In the genomic region with DNA sequence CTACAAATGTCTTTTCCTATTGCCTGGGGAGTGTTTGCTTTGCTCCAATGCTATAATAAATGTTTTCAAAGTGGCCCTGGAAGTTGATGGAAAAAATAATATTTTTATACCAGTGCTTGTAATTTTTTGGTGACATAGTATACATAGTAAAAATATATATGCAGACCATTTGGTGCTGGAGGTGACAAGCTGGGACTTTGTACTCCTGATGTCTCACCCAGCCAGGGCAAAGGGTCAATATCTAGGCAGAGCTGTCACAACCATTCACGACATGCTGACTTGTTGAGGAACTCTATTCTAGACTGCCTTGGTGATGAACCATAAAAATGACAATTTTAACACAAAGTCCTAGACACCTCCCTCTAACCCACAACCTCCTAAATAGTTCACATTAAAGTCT, we compare ENCODE assay signal across 16 cellular contexts.
DNase-seq lines count a peak whose midpoint lies in the region; ATAC-seq, FAIRE-seq and TF ChIP-seq lines count a peak whose summit lies in the region.
"Had no signal": no experiment of that assay in that cellular context is flagged by ENCODE, and none has a peak within 500 bp of the region (broad histone marks: within the 10 kb centered on the region; RNA-seq: fewer than 3 reads in every experiment).

No MANE protein-coding gene starts in this region.

- H3K4me3 ChIP-seq in liver (ENCODE audit: low read depth in 1 of 3, low read length in 3 of 3) (no peak overlapping the region), small intestine (ENCODE audit: low read depth in 1 of 2, low read length in 2 of 2) (no peak overlapping the region)
- no peak overlapping the region for H3K4me3 ChIP-seq in CD4-positive, alpha-beta memory T cell (ENCODE audit: low read length in 2 of 2)
- H3K4me3 ChIP-seq: GM12878, GM23248 had no signal

- H3K4me1 ChIP-seq in liver (ENCODE audit: control insufficient read depth in 4 of 4, insufficient read depth in 4 of 4, low read length in 3 of 4) (peaks cover 0 to 9% (median 5%) of the 10 kb centered on the region in 4 donors), small intestine (ENCODE audit: control insufficient read depth in 2 of 2, insufficient read depth in 1 of 2, low read depth in 1 of 2, low read length in 1 of 2) (peaks cover 0 to 2% of the 10 kb centered on the region in 2 donors)
- H3K4me1 ChIP-seq in CD4-positive, alpha-beta memory T cell (ENCODE audit: insufficient read depth, low read length): no peaks in the 10 kb centered on the region

- H3K9me3 ChIP-seq in liver (ENCODE audit: control insufficient read depth in 4 of 4, low read length in 3 of 4) (no peaks in the 10 kb centered on the region), small intestine (ENCODE audit: control insufficient read depth, low read depth) (no peaks in the 10 kb centered on the region)
- H3K9me3 ChIP-seq in CD4-positive, alpha-beta memory T cell (ENCODE audit: control insufficient read depth in 1 of 2, low read length in 2 of 2): no peaks in the 10 kb centered on the region
- H3K9me3 ChIP-seq: Caco-2 had no signal

- no peak for TF ChIP-seq CTCF in liver (IDR thresholded peaks at IDR 0.05; ENCODE audit: low read depth, low read length, missing input control)

- no peaks in the 10 kb centered on the region for H3K36me3 Mint-ChIP-seq in CD4-positive, alpha-beta memory T cell
- no peaks in the 10 kb centered on the region for H3K36me3 Mint-ChIP-seq in activated T-cell treated with anti-CD3 and anti-CD28 coated beads, Interleukin-2, amount 50 U/mL, for 4 hours (ENCODE audit: insufficient read depth)
- H3K36me3 Mint-ChIP-seq: CD8-positive, alpha-beta T cell had no signal

- H3K27ac ChIP-seq in liver (ENCODE audit: low read depth in 1 of 2, low read length in 2 of 2) (no peak overlapping the region), small intestine (ENCODE audit: low read depth in 1 of 2, low read length in 1 of 2) (no peak overlapping the region)
- no peak overlapping the region for H3K27ac ChIP-seq in CD4-positive, alpha-beta memory T cell (ENCODE audit: low read depth, low read length)
- H3K27ac ChIP-seq: GM23248 had no signal

- no peak overlapping the region for H3K4me3 Mint-ChIP-seq in CD4-positive, alpha-beta memory T cell
- no peak overlapping the region for H3K4me3 Mint-ChIP-seq in activated T-cell treated with anti-CD3 and anti-CD28 coated beads, Interleukin-2, amount 50 U/mL, for 4 hours
- H3K4me3 Mint-ChIP-seq: CD8-positive, alpha-beta T cell had no signal

- no peak for TF ChIP-seq RAD21 in liver (IDR thresholded peaks at IDR 0.05)

- no peak overlapping the region for H3K27ac Mint-ChIP-seq in CD4-positive, alpha-beta memory T cell
- H3K27ac Mint-ChIP-seq: CD8-positive, alpha-beta T cell had no signal

- 29% methylated on average over 1 of the region's 1 CpG for WGBS in liver
- WGBS in small intestine, 3 donors: 12 to 53% (median 36%) methylated on average over 1 of the region's 1 CpG

- H3K27me3 ChIP-seq in liver (ENCODE audit: control insufficient read depth in 4 of 4, insufficient read depth in 4 of 4, low read length in 3 of 4): no peaks in the 10 kb centered on the region
- H3K27me3 ChIP-seq in small intestine (ENCODE audit: control insufficient read depth in 2 of 2, insufficient read depth in 2 of 2, low read length in 2 of 2): no peaks in the 10 kb centered on the region
- no peaks in the 10 kb centered on the region for H3K27me3 ChIP-seq in CD4-positive, alpha-beta memory T cell (ENCODE audit: insufficient read depth, low read length)

- CTCF ChIA-PET in CD4-positive, alpha-beta memory T cell (lab: Charles Lee; ENCODE audit: partially characterized antibody): no interaction called here

- DNase-seq in HuH-7.5 (ENCODE audit: low spot score) (peak; percentile 31), small intestine (peak; percentile 77), NCI-H1930 (lab: John Stamatoyannopoulos, UW) (no peak)
- DNase-seq in CD4-positive, alpha-beta memory T cell: no peak
- no peak for DNase-seq in activated T-cell treated with anti-CD3 and anti-CD28 coated beads, Interleukin-2, amount 50 U/mL, for 4 hours
- DNase-seq: Caco-2; CD8-positive, alpha-beta T cell; DMS153; DND-41; GDM1; GM23248; H7; HCEC 1CT had no signal

- intact Hi-C loops in CD4-positive, alpha-beta memory T cell (cut with micrococcal nuclease): no loop called here

- no peak overlapping the region for H3K9ac ChIP-seq in liver (ENCODE audit: low read depth in 1 of 2, low read length in 2 of 2)
- H3K9ac ChIP-seq: GM23248 had no signal

- no peaks in the 10 kb centered on the region for H3K36me3 ChIP-seq in liver (ENCODE audit: control insufficient read depth in 4 of 4, insufficient read depth in 3 of 4, low read depth in 1 of 4, low read length in 3 of 4)
- H3K36me3 ChIP-seq in small intestine (ENCODE audit: control insufficient read depth in 2 of 2, insufficient read depth in 2 of 2, low read length in 2 of 2): no peaks in the 10 kb centered on the region
- H3K36me3 ChIP-seq in CD4-positive, alpha-beta memory T cell (ENCODE audit: insufficient read depth, low read length): no peaks in the 10 kb centered on the region

- FAIRE-seq in small intestine (lab: Jason Lieb, UNC): no peak
- FAIRE-seq: GM12878, GM19239 had no signal

- H3K4me1 Mint-ChIP-seq in CD4-positive, alpha-beta memory T cell: no peaks in the 10 kb centered on the region
- no peaks in the 10 kb centered on the region for H3K4me1 Mint-ChIP-seq in activated T-cell treated with anti-CD3 and anti-CD28 coated beads, Interleukin-2, amount 50 U/mL, for 4 hours (ENCODE audit: low read depth)

- POLR2A ChIA-PET in CD4-positive, alpha-beta memory T cell (lab: Charles Lee; ENCODE audit: partially characterized antibody): no interaction called here

- no peaks in the 10 kb centered on the region for H3K27me3 Mint-ChIP-seq in CD4-positive, alpha-beta memory T cell
- no peaks in the 10 kb centered on the region for H3K27me3 Mint-ChIP-seq in activated T-cell treated with anti-CD3 and anti-CD28 coated beads, Interleukin-2, amount 50 U/mL, for 4 hours (ENCODE audit: low read depth)

- H3K9me3 Mint-ChIP-seq in CD4-positive, alpha-beta memory T cell: no peaks in the 10 kb centered on the region
- no peaks in the 10 kb centered on the region for H3K9me3 Mint-ChIP-seq in activated T-cell treated with anti-CD3 and anti-CD28 coated beads, Interleukin-2, amount 50 U/mL, for 4 hours
- H3K9me3 Mint-ChIP-seq: CD8-positive, alpha-beta T cell had no signal

- no peak for ATAC-seq in activated T-cell treated with anti-CD3 and anti-CD28 coated beads, Interleukin-2, amount 50 U/mL, for 4 hours
- ATAC-seq: CD8-positive, alpha-beta T cell; GM12878 had no signal

TF ChIP-seq in liver, 16 proteins besides CTCF, POLR2A, EP300 and RAD21:
- TF ChIP-seq FOXA1 (IDR thresholded peaks at IDR 0.05): no peak
- TF ChIP-seq JUND (IDR thresholded peaks at IDR 0.05): peak in 1 of 2 donors; percentile 41
- TF ChIP-seq, protein P1, sequence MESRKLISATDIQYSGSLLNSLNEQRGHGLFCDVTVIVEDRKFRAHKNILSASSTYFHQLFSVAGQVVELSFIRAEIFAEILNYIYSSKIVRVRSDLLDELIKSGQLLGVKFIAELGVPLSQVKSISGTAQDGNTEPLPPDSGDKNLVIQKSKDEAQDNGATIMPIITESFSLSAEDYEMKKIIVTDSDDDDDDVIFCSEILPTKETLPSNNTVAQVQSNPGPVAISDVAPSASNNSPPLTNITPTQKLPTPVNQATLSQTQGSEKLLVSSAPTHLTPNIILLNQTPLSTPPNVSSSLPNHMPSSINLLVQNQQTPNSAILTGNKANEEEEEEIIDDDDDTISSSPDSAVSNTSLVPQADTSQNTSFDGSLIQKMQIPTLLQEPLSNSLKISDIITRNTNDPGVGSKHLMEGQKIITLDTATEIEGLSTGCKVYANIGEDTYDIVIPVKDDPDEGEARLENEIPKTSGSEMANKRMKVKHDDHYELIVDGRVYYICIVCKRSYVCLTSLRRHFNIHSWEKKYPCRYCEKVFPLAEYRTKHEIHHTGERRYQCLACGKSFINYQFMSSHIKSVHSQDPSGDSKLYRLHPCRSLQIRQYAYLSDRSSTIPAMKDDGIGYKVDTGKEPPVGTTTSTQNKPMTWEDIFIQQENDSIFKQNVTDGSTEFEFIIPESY (IDR thresholded peaks at IDR 0.05): no peak
- TF ChIP-seq SP1 (IDR thresholded peaks at IDR 0.05): peak; percentile 40
- peak; percentile 72 for TF ChIP-seq HNF4G (IDR thresholded peaks at IDR 0.05)
- no peak for TF ChIP-seq TAF1 (conservative IDR thresholded peaks at IDR 0.05)
- TF ChIP-seq RXRA (IDR thresholded peaks at IDR 0.05): peak in 1 of 2 donors; percentile 32
- peak; percentile 87 to 90 for TF ChIP-seq HNF4A (conservative IDR thresholded peaks at IDR 0.05)
- TF ChIP-seq NR2F2 (IDR thresholded peaks at IDR 0.05): no peak
- TF ChIP-seq, protein P2, sequence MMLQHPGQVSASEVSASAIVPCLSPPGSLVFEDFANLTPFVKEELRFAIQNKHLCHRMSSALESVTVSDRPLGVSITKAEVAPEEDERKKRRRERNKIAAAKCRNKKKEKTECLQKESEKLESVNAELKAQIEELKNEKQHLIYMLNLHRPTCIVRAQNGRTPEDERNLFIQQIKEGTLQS (IDR thresholded peaks at IDR 0.05): peak; percentile 31

Comparison
In these comparisons a context has a peak if more than half of its experiments do, and no peak if none do; other contexts are left out.
1. DNase-seq: peak in HuH-7.5 (single experiment) and small intestine (single experiment); none in CD4-positive, alpha-beta memory T cell (0 of 5), NCI-H1930 (0 of 2) and activated T-cell treated with anti-CD3 and anti-CD28 coated beads, Interleukin-2, amount 50 U/mL, for 4 hours (single experiment).